15 cellular contexts compared by ENCODE assay signal in the genomic region with DNA sequence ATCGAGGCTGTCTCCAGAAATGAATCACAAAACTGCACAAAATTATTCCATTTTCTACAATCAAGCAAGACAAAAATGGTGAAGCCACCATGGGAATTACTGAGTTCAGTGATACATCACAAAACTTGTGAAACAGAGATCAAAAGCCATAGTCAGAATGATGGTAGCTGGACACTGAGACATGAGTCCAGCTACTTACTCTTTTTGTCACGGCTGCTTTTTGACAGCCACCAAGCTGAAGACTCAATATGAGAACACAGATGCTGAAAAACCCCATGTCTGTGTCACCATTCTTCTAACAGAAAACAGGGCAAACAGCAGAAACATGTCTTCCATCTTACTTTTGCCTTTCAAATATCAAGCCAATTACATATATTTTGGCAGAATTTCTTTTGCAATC.
"Had no signal": no experiment of that assay in that cellular context is flagged by ENCODE, and none has a peak within 500 bp of the region (broad histone marks: within the 10 kb centered on the region; RNA-seq: fewer than 3 reads in every experiment).

No MANE protein-coding gene starts in this region.

- H3K4me3 ChIP-seq: heart left ventricle, mucosa of descending colon, psoas muscle, sigmoid colon, SJCRH30 had no signal

- H3K36me3 ChIP-seq: heart left ventricle, sigmoid colon, SJCRH30 had no signal

- H3K36me3 Mint-ChIP-seq: activated CD4-positive, alpha-beta memory T cell treated with anti-CD3 and anti-CD28 coated beads for 36 hours had no signal

- ATAC-seq: left colon, mucosa of descending colon had no signal

- H3K4me3 Mint-ChIP-seq: activated CD4-positive, alpha-beta memory T cell treated with anti-CD3 and anti-CD28 coated beads for 36 hours; activated naive CD8-positive, alpha-beta T cell treated with anti-CD3 and anti-CD28 coated beads, Interleukin-2, amount 10 ng/mL, durations not matched to agents 7 days and 5 days; nephron progenitor cell had no signal

- H3K27me3 Mint-ChIP-seq: activated CD4-positive, alpha-beta memory T cell treated with anti-CD3 and anti-CD28 coated beads for 36 hours; activated naive CD8-positive, alpha-beta T cell treated with anti-CD3 and anti-CD28 coated beads, Interleukin-2, amount 10 ng/mL, durations not matched to agents 7 days and 5 days had no signal

- H3K27ac ChIP-seq: SJCRH30 had no signal

- DNase-seq: activated CD4-positive, alpha-beta memory T cell treated with anti-CD3 and anti-CD28 coated beads for 36 hours; activated CD4-positive, CD25-positive, alpha-beta regulatory T cell treated with anti-CD3 and anti-CD28 coated beads, Interleukin-2, amount 50 U/mL, for 72 hours; activated CD8-positive, alpha-beta memory T cell treated with anti-CD3 and anti-CD28 coated beads, Interleukin-2, amount 50 U/mL, for 4 hours; activated effector memory CD4-positive, alpha-beta T cell treated with Interleukin-2 at 50 U/mL for 16 hours; activated naive CD8-positive, alpha-beta T cell treated with anti-CD3 and anti-CD28 coated beads, Interleukin-2, amount 10 ng/mL, durations not matched to agents 7 days and 5 days; aorta; effector CD4-positive, alpha-beta T cell; heart left ventricle; left colon; mucosa of descending colon; nephron progenitor cell; psoas muscle; sigmoid colon; SJCRH30; stimulated activated CD4-positive, alpha-beta T cell treated with anti-CD3 and anti-CD28 coated beads, Interleukin-2, amount 100 ng/mL, for 48 hours had no signal

- H3K27me3 ChIP-seq: heart left ventricle, sigmoid colon, SJCRH30 had no signal

- H3K9me3 ChIP-seq: heart left ventricle, mucosa of descending colon, psoas muscle, sigmoid colon, SJCRH30 had no signal

- H3K27ac Mint-ChIP-seq: activated CD4-positive, alpha-beta memory T cell treated with anti-CD3 and anti-CD28 coated beads for 36 hours; activated naive CD8-positive, alpha-beta T cell treated with anti-CD3 and anti-CD28 coated beads, Interleukin-2, amount 10 ng/mL, durations not matched to agents 7 days and 5 days; nephron progenitor cell had no signal

- H3K4me1 ChIP-seq: SJCRH30 had no signal

- H3K9me3 Mint-ChIP-seq: activated CD4-positive, alpha-beta memory T cell treated with anti-CD3 and anti-CD28 coated beads for 36 hours; activated naive CD8-positive, alpha-beta T cell treated with anti-CD3 and anti-CD28 coated beads, Interleukin-2, amount 10 ng/mL, durations not matched to agents 7 days and 5 days; nephron progenitor cell had no signal
